1 cellular context compared by ENCODE assay signal in genomic region chr16:31401436-31401835, GRCh38.
TF ChIP-seq lines count a peak whose summit lies in the region.

No MANE protein-coding gene starts in this region.

TF ChIP-seq in IMR-90, 13 proteins besides CTCF, POLR2A, EP300 and RAD21:
- TF ChIP-seq MAZ (IDR thresholded peaks at IDR 0.05; ENCODE audit: borderline replicate concordance, low read depth, low read length) (no peak), MAFK (IDR thresholded peaks at IDR 0.05; ENCODE audit: low read depth, low read length) (no peak), USF2 (IDR thresholded peaks at IDR 0.05; ENCODE audit: low read depth, low read length) (no peak), CHD1 (IDR thresholded peaks at IDR 0.05; ENCODE audit: low read depth, low read length) (no peak), ELK1 (IDR thresholded peaks at IDR 0.05; ENCODE audit: borderline replicate concordance, low read depth, low read length) (no peak), RCOR1 (IDR thresholded peaks at IDR 0.05; ENCODE audit: insufficient replicate concordance, low read length) (no peak), RFX5 (IDR thresholded peaks at IDR 0.05; ENCODE audit: low read depth, low read length) (no peak), SMC3 (IDR thresholded peaks at IDR 0.05; ENCODE audit: low read depth, low read length) (no peak), FOS (IDR thresholded peaks at IDR 0.05; ENCODE audit: low read depth, low read length) (no peak)
